ENCODE assay signal across 1 cellular context in the genomic region with DNA sequence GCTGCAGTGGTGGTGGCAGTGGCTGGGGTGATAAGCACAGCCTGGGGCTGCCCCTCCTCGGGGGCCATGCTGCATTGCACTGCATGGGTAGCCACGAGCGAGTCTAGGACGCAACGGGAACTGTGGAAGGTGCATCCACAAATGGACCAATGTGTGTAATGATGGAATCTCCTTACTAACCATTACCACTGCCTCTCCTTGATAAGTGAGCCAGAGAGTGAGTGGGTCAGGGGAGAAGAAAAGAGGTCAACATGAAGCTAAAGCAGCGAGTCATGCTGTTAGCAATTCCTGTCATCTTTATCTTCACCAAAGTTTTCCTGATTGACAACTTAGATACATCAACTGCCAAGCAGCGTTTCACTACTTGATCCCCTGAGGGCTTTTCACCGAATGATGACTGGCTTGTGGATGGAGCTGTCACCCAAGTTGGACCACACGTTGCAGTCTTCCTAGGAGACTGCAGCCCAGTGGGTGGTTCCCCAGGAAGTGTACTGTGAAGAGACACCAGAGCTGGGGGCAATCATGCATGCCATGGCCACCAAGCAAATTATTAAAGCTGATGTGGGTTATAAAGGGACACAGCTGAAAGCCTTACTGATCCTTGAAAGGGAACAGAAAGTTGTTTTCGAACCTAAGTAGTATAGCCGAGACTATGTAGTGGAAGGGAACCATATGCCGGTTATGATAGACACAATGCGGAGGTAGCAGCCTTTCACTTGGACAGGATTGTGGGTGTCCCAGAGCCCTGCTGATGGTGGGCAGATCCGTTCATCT.
TF ChIP-seq lines count a peak whose summit lies in the region.

No MANE protein-coding gene starts in this region.

TF ChIP-seq in K562, 482 proteins besides CTCF, POLR2A, EP300 and RAD21 (continued from another document and continues in another):
- TF ChIP-seq, protein P1, sequence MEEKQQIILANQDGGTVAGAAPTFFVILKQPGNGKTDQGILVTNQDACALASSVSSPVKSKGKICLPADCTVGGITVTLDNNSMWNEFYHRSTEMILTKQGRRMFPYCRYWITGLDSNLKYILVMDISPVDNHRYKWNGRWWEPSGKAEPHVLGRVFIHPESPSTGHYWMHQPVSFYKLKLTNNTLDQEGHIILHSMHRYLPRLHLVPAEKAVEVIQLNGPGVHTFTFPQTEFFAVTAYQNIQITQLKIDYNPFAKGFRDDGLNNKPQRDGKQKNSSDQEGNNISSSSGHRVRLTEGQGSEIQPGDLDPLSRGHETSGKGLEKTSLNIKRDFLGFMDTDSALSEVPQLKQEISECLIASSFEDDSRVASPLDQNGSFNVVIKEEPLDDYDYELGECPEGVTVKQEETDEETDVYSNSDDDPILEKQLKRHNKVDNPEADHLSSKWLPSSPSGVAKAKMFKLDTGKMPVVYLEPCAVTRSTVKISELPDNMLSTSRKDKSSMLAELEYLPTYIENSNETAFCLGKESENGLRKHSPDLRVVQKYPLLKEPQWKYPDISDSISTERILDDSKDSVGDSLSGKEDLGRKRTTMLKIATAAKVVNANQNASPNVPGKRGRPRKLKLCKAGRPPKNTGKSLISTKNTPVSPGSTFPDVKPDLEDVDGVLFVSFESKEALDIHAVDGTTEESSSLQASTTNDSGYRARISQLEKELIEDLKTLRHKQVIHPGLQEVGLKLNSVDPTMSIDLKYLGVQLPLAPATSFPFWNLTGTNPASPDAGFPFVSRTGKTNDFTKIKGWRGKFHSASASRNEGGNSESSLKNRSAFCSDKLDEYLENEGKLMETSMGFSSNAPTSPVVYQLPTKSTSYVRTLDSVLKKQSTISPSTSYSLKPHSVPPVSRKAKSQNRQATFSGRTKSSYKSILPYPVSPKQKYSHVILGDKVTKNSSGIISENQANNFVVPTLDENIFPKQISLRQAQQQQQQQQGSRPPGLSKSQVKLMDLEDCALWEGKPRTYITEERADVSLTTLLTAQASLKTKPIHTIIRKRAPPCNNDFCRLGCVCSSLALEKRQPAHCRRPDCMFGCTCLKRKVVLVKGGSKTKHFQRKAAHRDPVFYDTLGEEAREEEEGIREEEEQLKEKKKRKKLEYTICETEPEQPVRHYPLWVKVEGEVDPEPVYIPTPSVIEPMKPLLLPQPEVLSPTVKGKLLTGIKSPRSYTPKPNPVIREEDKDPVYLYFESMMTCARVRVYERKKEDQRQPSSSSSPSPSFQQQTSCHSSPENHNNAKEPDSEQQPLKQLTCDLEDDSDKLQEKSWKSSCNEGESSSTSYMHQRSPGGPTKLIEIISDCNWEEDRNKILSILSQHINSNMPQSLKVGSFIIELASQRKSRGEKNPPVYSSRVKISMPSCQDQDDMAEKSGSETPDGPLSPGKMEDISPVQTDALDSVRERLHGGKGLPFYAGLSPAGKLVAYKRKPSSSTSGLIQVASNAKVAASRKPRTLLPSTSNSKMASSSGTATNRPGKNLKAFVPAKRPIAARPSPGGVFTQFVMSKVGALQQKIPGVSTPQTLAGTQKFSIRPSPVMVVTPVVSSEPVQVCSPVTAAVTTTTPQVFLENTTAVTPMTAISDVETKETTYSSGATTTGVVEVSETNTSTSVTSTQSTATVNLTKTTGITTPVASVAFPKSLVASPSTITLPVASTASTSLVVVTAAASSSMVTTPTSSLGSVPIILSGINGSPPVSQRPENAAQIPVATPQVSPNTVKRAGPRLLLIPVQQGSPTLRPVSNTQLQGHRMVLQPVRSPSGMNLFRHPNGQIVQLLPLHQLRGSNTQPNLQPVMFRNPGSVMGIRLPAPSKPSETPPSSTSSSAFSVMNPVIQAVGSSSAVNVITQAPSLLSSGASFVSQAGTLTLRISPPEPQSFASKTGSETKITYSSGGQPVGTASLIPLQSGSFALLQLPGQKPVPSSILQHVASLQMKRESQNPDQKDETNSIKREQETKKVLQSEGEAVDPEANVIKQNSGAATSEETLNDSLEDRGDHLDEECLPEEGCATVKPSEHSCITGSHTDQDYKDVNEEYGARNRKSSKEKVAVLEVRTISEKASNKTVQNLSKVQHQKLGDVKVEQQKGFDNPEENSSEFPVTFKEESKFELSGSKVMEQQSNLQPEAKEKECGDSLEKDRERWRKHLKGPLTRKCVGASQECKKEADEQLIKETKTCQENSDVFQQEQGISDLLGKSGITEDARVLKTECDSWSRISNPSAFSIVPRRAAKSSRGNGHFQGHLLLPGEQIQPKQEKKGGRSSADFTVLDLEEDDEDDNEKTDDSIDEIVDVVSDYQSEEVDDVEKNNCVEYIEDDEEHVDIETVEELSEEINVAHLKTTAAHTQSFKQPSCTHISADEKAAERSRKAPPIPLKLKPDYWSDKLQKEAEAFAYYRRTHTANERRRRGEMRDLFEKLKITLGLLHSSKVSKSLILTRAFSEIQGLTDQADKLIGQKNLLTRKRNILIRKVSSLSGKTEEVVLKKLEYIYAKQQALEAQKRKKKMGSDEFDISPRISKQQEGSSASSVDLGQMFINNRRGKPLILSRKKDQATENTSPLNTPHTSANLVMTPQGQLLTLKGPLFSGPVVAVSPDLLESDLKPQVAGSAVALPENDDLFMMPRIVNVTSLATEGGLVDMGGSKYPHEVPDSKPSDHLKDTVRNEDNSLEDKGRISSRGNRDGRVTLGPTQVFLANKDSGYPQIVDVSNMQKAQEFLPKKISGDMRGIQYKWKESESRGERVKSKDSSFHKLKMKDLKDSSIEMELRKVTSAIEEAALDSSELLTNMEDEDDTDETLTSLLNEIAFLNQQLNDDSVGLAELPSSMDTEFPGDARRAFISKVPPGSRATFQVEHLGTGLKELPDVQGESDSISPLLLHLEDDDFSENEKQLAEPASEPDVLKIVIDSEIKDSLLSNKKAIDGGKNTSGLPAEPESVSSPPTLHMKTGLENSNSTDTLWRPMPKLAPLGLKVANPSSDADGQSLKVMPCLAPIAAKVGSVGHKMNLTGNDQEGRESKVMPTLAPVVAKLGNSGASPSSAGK (IDR thresholded peaks at IDR 0.05) = no peak
- peak; percentile 77 for TF ChIP-seq CTBP1 (IDR thresholded peaks at IDR 0.05; ENCODE audit: borderline replicate concordance)
- TF ChIP-seq, protein P2, sequence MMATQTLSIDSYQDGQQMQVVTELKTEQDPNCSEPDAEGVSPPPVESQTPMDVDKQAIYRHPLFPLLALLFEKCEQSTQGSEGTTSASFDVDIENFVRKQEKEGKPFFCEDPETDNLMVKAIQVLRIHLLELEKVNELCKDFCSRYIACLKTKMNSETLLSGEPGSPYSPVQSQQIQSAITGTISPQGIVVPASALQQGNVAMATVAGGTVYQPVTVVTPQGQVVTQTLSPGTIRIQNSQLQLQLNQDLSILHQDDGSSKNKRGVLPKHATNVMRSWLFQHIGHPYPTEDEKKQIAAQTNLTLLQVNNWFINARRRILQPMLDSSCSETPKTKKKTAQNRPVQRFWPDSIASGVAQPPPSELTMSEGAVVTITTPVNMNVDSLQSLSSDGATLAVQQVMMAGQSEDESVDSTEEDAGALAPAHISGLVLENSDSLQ (IDR thresholded peaks at IDR 0.05) = peak; percentile 73
- TF ChIP-seq NFE2 (IDR thresholded peaks at IDR 0.05; ENCODE audit: low read depth) = peak; percentile 66
- peak; percentile 63 for TF ChIP-seq ARID1B (IDR thresholded peaks at IDR 0.05)
- TF ChIP-seq EGR1 (conservative IDR thresholded peaks at IDR 0.05) = no peak
- TF ChIP-seq SMAD1 (IDR thresholded peaks at IDR 0.05; ENCODE audit: low read depth, low read length, partially characterized antibody) = no peak
- TF ChIP-seq JUND (IDR thresholded peaks at IDR 0.05; ENCODE audit: borderline replicate concordance, low read depth, low read length) = 0 out of 2 replicates have a peak, but pooled peaks have one; percentile 3
- no peak for TF ChIP-seq JUND (tag; IDR thresholded peaks at IDR 0.05; ENCODE audit: borderline replicate concordance, low read depth, low read length)
- TF ChIP-seq HDAC1 (IDR thresholded peaks at IDR 0.05) = peak in 1 of 2 experiments; percentile 24; a peak in 1 of 4 replicates
- TF ChIP-seq, protein P3, sequence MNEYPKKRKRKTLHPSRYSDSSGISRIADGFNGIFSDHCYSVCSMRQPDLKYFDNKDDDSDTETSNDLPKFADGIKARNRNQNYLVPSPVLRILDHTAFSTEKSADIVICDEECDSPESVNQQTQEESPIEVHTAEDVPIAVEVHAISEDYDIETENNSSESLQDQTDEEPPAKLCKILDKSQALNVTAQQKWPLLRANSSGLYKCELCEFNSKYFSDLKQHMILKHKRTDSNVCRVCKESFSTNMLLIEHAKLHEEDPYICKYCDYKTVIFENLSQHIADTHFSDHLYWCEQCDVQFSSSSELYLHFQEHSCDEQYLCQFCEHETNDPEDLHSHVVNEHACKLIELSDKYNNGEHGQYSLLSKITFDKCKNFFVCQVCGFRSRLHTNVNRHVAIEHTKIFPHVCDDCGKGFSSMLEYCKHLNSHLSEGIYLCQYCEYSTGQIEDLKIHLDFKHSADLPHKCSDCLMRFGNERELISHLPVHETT (CRISPR knock-in tag; conservative IDR thresholded peaks at IDR 0.05 in 1 of 2, IDR thresholded peaks at IDR 0.05 in 1 of 2) = no peak
- peak; percentile 33; the same call in 1 of the 2 replicates for TF ChIP-seq TEAD4 (IDR thresholded peaks at IDR 0.05; ENCODE audit: low read length)
- TF ChIP-seq TEAD4 (CRISPR knock-in tag; IDR thresholded peaks at IDR 0.05; ENCODE audit: borderline replicate concordance) = no peak
- TF ChIP-seq CREM (IDR thresholded peaks at IDR 0.05; ENCODE audit: low read depth) = 0 out of 2 replicates have a peak, but pooled peaks have one; percentile 5
- TF ChIP-seq TAF7 (tag; IDR thresholded peaks at IDR 0.05) = no peak
- TF ChIP-seq, protein P4, sequence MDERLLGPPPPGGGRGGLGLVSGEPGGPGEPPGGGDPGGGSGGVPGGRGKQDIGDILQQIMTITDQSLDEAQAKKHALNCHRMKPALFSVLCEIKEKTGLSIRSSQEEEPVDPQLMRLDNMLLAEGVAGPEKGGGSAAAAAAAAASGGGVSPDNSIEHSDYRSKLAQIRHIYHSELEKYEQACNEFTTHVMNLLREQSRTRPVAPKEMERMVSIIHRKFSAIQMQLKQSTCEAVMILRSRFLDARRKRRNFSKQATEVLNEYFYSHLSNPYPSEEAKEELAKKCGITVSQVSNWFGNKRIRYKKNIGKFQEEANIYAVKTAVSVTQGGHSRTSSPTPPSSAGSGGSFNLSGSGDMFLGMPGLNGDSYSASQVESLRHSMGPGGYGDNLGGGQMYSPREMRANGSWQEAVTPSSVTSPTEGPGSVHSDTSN (CRISPR knock-in tag; IDR thresholded peaks at IDR 0.05; ENCODE audit: low read depth) = no peak
- TF ChIP-seq, protein P4 (tag; conservative IDR thresholded peaks at IDR 0.05; ENCODE audit: low read depth) = peak; percentile 52
- no peak for TF ChIP-seq KDM2B (CRISPR knock-in tag; IDR thresholded peaks at IDR 0.05)
- TF ChIP-seq SOX6 (IDR thresholded peaks at IDR 0.05) = 0 out of 2 replicates have a peak, but pooled peaks have one; percentile 26
- TF ChIP-seq, protein P5, sequence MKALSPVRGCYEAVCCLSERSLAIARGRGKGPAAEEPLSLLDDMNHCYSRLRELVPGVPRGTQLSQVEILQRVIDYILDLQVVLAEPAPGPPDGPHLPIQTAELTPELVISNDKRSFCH (CRISPR knock-in tag; IDR thresholded peaks at IDR 0.05) = no peak
- TF ChIP-seq, protein P5 (tag; IDR thresholded peaks at IDR 0.05) = no peak
- TF ChIP-seq MEIS2 (IDR thresholded peaks at IDR 0.05; ENCODE audit: partially characterized antibody) = peak; percentile 84
- peak; percentile 59 for TF ChIP-seq DPF2 (IDR thresholded peaks at IDR 0.05)
- TF ChIP-seq FOSL1 (tag; conservative IDR thresholded peaks at IDR 0.05) = 0 out of 2 replicates have a peak, but pooled peaks have one; percentile 37
- peak; percentile 13 to 23; a peak in 2 of 4 replicates for TF ChIP-seq KDM1A (IDR thresholded peaks at IDR 0.05)
- TF ChIP-seq SMARCA4 (IDR thresholded peaks at IDR 0.05) = 0 out of 2 replicates have a peak, but pooled peaks have one; percentile 19
- TF ChIP-seq, protein P6, sequence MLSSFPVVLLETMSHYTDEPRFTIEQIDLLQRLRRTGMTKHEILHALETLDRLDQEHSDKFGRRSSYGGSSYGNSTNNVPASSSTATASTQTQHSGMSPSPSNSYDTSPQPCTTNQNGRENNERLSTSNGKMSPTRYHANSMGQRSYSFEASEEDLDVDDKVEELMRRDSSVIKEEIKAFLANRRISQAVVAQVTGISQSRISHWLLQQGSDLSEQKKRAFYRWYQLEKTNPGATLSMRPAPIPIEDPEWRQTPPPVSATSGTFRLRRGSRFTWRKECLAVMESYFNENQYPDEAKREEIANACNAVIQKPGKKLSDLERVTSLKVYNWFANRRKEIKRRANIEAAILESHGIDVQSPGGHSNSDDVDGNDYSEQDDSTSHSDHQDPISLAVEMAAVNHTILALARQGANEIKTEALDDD (IDR thresholded peaks at IDR 0.05) = peak; percentile 75
- no peak for TF ChIP-seq ZNF785 (CRISPR knock-in tag; IDR thresholded peaks at IDR 0.05)
- TF ChIP-seq, protein P7, sequence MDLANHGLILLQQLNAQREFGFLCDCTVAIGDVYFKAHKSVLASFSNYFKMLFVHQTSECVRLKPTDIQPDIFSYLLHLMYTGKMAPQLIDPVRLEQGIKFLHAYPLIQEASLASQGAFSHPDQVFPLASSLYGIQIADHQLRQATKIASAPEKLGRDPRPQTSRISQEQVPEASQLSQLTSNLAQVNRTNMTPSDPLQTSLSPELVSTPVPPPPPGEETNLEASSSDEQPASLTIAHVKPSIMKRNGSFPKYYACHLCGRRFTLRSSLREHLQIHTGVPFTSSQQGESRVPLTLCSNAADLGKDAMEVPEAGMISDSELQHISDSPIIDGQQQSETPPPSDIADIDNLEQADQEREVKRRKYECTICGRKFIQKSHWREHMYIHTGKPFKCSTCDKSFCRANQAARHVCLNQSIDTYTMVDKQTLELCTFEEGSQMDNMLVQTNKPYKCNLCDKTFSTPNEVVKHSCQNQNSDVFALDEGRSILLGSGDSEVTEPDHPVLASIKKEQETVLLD (IDR thresholded peaks at IDR 0.05) = no peak
- TF ChIP-seq, protein P8, sequence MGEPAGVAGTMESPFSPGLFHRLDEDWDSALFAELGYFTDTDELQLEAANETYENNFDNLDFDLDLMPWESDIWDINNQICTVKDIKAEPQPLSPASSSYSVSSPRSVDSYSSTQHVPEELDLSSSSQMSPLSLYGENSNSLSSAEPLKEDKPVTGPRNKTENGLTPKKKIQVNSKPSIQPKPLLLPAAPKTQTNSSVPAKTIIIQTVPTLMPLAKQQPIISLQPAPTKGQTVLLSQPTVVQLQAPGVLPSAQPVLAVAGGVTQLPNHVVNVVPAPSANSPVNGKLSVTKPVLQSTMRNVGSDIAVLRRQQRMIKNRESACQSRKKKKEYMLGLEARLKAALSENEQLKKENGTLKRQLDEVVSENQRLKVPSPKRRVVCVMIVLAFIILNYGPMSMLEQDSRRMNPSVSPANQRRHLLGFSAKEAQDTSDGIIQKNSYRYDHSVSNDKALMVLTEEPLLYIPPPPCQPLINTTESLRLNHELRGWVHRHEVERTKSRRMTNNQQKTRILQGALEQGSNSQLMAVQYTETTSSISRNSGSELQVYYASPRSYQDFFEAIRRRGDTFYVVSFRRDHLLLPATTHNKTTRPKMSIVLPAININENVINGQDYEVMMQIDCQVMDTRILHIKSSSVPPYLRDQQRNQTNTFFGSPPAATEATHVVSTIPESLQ (CRISPR knock-in tag; IDR thresholded peaks at IDR 0.05) = no peak
- no peak for TF ChIP-seq NR2C2 (CRISPR knock-in tag; IDR thresholded peaks at IDR 0.05)
- TF ChIP-seq NR2C2 (tag; IDR thresholded peaks at IDR 0.05) = 0 out of 2 replicates have a peak, but pooled peaks have one; percentile 20
- no peak for TF ChIP-seq PTRF (tag; IDR thresholded peaks at IDR 0.05)
- TF ChIP-seq MAFG (tag; conservative IDR thresholded peaks at IDR 0.05) = 0 out of 2 replicates have a peak, but pooled peaks have one; percentile 26
